22 cellular contexts compared by ENCODE assay signal in the genomic region with DNA sequence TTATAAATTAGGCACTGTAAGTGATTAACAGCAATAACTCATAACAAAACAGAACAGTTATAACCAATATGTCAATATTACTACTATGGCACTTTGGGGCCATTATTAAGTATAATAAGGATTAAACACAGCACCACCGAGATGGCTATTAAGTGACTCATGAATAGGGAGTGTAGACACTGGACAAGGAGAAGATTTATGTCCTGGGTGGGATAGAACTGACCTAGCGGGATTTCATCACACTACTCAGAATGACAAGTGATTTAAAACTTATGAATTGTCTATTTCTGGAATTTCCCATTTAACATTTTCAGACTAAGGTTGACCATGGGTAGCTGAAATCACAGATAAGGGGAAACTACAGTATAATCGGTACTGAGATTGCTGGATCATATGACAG.
DNase-seq lines count a peak whose midpoint lies in the region; ATAC-seq and TF ChIP-seq lines count a peak whose summit lies in the region.
"Had no signal": no experiment of that assay in that cellular context is flagged by ENCODE, and none has a peak within 500 bp of the region (broad histone marks: within the 10 kb centered on the region; RNA-seq: fewer than 3 reads in every experiment).

No MANE protein-coding gene starts in this region.

- no peaks in the 10 kb centered on the region for H3K9me3 ChIP-seq in RWPE2 (ENCODE audit: severe bottlenecking)
- H3K9me3 ChIP-seq: lower lobe of right lung, right lobe of liver, thyroid gland had no signal

- DNase-seq in HCEC 1CT (peak; percentile 61), RWPE2 (ENCODE audit: low spot score) (no peak), fibroblast of the aortic adventitia (ENCODE audit: low read depth) (peak; percentile 30), NCI-H1092 treated with DMSO at 0.1 percent for 48 hours (lab: John Stamatoyannopoulos, UW) (no peak), Ammon's horn (ENCODE audit: low spot score) (no peak), middle frontal gyrus (ENCODE audit: extremely low spot score, low spot score) (no peak)
- DNase-seq: activated CD4-positive, alpha-beta memory T cell treated with anti-CD3 and anti-CD28 coated beads for 36 hours; activated CD8-positive, alpha-beta memory T cell treated with anti-CD3 and anti-CD28 coated beads, Interleukin-2, amount 50 U/mL, for 48 hours; aorta; CD8-positive, alpha-beta memory T cell; H9; lower lobe of right lung; NCI-H1417 treated with DMSO at 0.1 percent for 48 hours; NCI-H446 treated with DMSO at 0.1 percent for 48 hours; right lobe of liver; SJCRH30; thyroid gland had no signal

- no peaks in the 10 kb centered on the region for H3K36me3 ChIP-seq in RWPE2 (ENCODE audit: low read depth)
- H3K36me3 ChIP-seq: lower lobe of right lung, right lobe of liver, SJCRH30, thyroid gland had no signal

- peak; percentile 76 for ATAC-seq in RWPE2 (ENCODE audit: low read depth)
- no peak for ATAC-seq in HG03175 (IDR thresholded peaks at IDR 0.05; ENCODE audit: unreplicated experiment)
- ATAC-seq: activated CD4-positive, CD25-positive, alpha-beta regulatory T cell treated with anti-CD3 and anti-CD28 coated beads, Interleukin-2, amount 50 U/mL, for 24 hours; activated naive CD4-positive, alpha-beta T cell treated with anti-CD3 and anti-CD28 coated beads, Interleukin-2, amount 50 U/mL, for 72 hours; foreskin keratinocyte; lower lobe of right lung; right lobe of liver had no signal

- peaks cover 24% of the 10 kb centered on the region for H3K4me1 ChIP-seq in RWPE2 (ENCODE audit: insufficient read depth, poor library complexity, severe bottlenecking)
- H3K4me1 ChIP-seq: lower lobe of right lung, right lobe of liver, thyroid gland had no signal

- H3K27me3 ChIP-seq in RWPE2 (ENCODE audit: insufficient read depth, poor library complexity, severe bottlenecking) = no peaks in the 10 kb centered on the region
- H3K27me3 ChIP-seq: foreskin keratinocyte, hepatocyte, right lobe of liver, SJCRH30, thyroid gland had no signal

- TF ChIP-seq CTCF in RWPE2 (IDR thresholded peaks at IDR 0.05; ENCODE audit: poor library complexity, severe bottlenecking) (no peak), fibroblast of the aortic adventitia (IDR thresholded peaks at IDR 0.05; ENCODE audit: insufficient read depth, low read length) (no peak)

- H3K4me3 ChIP-seq in RWPE2 (ENCODE audit: severe bottlenecking) (no peak overlapping the region), fibroblast of the aortic adventitia (ENCODE audit: low read depth, low read length) (no peak overlapping the region)
- H3K4me3 ChIP-seq: hepatocyte, lower lobe of right lung, right lobe of liver, SJCRH30, thyroid gland had no signal

- H3K27ac ChIP-seq in RWPE2 (ENCODE audit: poor library complexity, severe bottlenecking) = peak overlapping the region; percentile 90
- H3K27ac ChIP-seq: foreskin keratinocyte, hepatocyte, lower lobe of right lung, right lobe of liver, SJCRH30, thyroid gland had no signal

Comparison
In these comparisons a context has a peak if more than half of its experiments do, and no peak if none do; other contexts are left out.
1. DNase-seq: peak in HCEC 1CT (single experiment) and fibroblast of the aortic adventitia (single experiment); none in RWPE2 (single experiment), NCI-H1092 treated with DMSO at 0.1 percent for 48 hours (single experiment), Ammon's horn (single experiment) and middle frontal gyrus (single experiment).